In the genomic region with DNA sequence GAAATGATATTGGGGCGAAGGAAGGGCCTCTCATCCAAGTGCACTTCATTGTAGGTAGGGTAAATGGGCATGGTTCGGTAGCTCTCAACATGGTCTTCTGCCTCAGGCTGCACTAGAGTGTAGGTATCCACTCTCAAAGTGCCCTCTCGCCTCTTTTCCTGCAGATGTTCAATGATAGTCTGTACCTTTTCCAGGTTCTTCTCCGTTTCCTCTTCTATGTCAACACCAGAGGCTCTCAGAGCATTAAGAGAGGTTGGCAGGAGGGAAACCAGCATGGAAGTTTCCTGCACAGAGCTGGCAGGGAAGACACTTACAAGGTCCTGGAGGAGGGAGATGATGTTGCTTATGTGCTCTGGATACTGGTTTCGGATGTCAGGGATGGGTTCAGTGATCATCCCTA, we compare ENCODE assay signal across 1 cellular context.
TF ChIP-seq lines count a peak whose summit lies in the region.

No MANE protein-coding gene starts in this region.

TF ChIP-seq in K562, 482 proteins besides CTCF, POLR2A, EP300 and RAD21:
- no peak for TF ChIP-seq PURB (CRISPR knock-in tag; IDR thresholded peaks at IDR 0.05; ENCODE audit: low read depth)
- TF ChIP-seq HLTF (IDR thresholded peaks at IDR 0.05) = no peak
- no peak for TF ChIP-seq ETS2 (tag; IDR thresholded peaks at IDR 0.05; ENCODE audit: borderline replicate concordance, poor library complexity, severe bottlenecking)
- no peak for TF ChIP-seq CCAR2 (IDR thresholded peaks at IDR 0.05; ENCODE audit: low read depth, low read length)
